Comparison of ENCODE assay signal across 1 cellular context in the genomic region with DNA sequence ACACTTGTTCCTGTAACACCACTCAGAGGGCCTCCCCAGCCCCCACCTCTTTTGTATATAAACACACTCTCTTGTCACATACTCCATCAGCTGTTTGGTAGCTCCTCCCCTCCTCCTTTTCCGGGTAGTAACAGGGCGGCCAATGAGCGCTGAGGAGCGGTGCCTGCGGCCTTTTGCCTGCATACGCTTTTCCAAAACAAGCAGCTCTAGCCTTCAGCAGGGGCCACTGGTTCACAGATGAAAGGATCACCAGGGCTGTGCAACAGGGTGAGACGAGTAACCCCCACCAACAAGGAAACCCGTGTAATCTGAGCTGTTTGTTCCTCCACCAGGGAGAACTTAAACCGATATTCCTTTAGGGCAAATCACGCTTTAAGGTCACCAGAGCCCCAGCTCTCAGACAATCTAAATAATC.
TF ChIP-seq lines count a peak whose summit lies in the region.

No MANE protein-coding gene starts in this region.

TF ChIP-seq in HepG2, 621 proteins besides CTCF, POLR2A, EP300 and RAD21 (continued from another document and continues in another):
- TF ChIP-seq, protein P1, sequence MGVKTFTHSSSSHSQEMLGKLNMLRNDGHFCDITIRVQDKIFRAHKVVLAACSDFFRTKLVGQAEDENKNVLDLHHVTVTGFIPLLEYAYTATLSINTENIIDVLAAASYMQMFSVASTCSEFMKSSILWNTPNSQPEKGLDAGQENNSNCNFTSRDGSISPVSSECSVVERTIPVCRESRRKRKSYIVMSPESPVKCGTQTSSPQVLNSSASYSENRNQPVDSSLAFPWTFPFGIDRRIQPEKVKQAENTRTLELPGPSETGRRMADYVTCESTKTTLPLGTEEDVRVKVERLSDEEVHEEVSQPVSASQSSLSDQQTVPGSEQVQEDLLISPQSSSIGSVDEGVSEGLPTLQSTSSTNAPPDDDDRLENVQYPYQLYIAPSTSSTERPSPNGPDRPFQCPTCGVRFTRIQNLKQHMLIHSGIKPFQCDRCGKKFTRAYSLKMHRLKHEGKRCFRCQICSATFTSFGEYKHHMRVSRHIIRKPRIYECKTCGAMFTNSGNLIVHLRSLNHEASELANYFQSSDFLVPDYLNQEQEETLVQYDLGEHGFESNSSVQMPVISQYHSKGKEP (CRISPR knock-in tag; IDR thresholded peaks at IDR 0.05), result no peak
- TF ChIP-seq, protein P2, sequence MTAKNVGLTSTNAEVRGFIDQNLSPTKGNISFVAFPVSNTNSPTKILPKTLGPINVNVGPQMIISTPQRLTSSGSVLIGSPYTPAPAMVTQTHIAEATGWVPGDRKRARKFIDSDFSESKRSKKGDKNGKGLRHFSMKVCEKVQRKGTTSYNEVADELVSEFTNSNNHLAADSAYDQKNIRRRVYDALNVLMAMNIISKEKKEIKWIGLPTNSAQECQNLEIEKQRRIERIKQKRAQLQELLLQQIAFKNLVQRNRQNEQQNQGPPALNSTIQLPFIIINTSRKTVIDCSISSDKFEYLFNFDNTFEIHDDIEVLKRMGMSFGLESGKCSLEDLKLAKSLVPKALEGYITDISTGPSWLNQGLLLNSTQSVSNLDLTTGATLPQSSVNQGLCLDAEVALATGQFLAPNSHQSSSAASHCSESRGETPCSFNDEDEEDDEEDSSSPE (CRISPR knock-in tag; IDR thresholded peaks at IDR 0.05), result 0 out of 2 replicates have a peak, but pooled peaks have one; percentile 11
- TF ChIP-seq ZSCAN30 (CRISPR knock-in tag; IDR thresholded peaks at IDR 0.05) (no peak), SPEN (CRISPR knock-in tag; IDR thresholded peaks at IDR 0.05; ENCODE audit: low read depth) (peak; percentile 49; the same call in 1 of the 2 replicates), BRCA1 (CRISPR knock-in tag; IDR thresholded peaks at IDR 0.05) (0 out of 2 replicates have a peak, but pooled peaks have one; percentile 66), ZNF839 (CRISPR knock-in tag; IDR thresholded peaks at IDR 0.05; ENCODE audit: borderline replicate concordance) (no peak), POLR2AphosphoS2 (IDR thresholded peaks at IDR 0.05; ENCODE audit: low read depth, low read length) (no peak), ZNF841 (CRISPR knock-in tag; IDR thresholded peaks at IDR 0.05; ENCODE audit: borderline replicate concordance) (no peak), GZF1 (CRISPR knock-in tag; IDR thresholded peaks at IDR 0.05) (no peak), ZNF75D (CRISPR knock-in tag; IDR thresholded peaks at IDR 0.05; ENCODE audit: borderline replicate concordance) (no peak), ZNF572 (CRISPR knock-in tag; IDR thresholded peaks at IDR 0.05) (0 out of 2 replicates have a peak, but pooled peaks have one; percentile 57), HOXA5 (CRISPR knock-in tag; IDR thresholded peaks at IDR 0.05) (0 out of 2 replicates have a peak, but pooled peaks have one; percentile 17), ZNF296 (CRISPR knock-in tag; conservative IDR thresholded peaks at IDR 0.05) (no peak), ZNF12 (CRISPR knock-in tag; IDR thresholded peaks at IDR 0.05) (no peak; the same call in 1 of the 2 replicates), CBX5 (CRISPR knock-in tag; IDR thresholded peaks at IDR 0.05; ENCODE audit: borderline replicate concordance) (peak; percentile 35; the same call in 1 of the 2 replicates), ZNF672 (CRISPR knock-in tag; IDR thresholded peaks at IDR 0.05) (no peak), ZNF260 (CRISPR knock-in tag; IDR thresholded peaks at IDR 0.05; ENCODE audit: borderline replicate concordance, low read depth) (no peak), FOXK2 (IDR thresholded peaks at IDR 0.05) (peak; percentile 94), ZNF816 (CRISPR knock-in tag; IDR thresholded peaks at IDR 0.05; ENCODE audit: borderline replicate concordance) (peak; percentile 42; the same call in 1 of the 2 replicates), TBP (CRISPR knock-in tag; IDR thresholded peaks at IDR 0.05) (no peak), ZNF382 (CRISPR knock-in tag; IDR thresholded peaks at IDR 0.05; ENCODE audit: borderline replicate concordance) (no peak), CENPT (CRISPR knock-in tag; IDR thresholded peaks at IDR 0.05; ENCODE audit: low read depth) (no peak), LCORL (IDR thresholded peaks at IDR 0.05) (no peak), LCORL (CRISPR knock-in tag; IDR thresholded peaks at IDR 0.05) (peak; percentile 73), CHD4 (IDR thresholded peaks at IDR 0.05; ENCODE audit: borderline replicate concordance, low read length) (no peak; the same call in 1 of the 2 replicates), NRL (CRISPR knock-in tag; IDR thresholded peaks at IDR 0.05; ENCODE audit: borderline replicate concordance) (no peak), ZNF451 (CRISPR knock-in tag; IDR thresholded peaks at IDR 0.05) (no peak)
- TF ChIP-seq, protein P3, sequence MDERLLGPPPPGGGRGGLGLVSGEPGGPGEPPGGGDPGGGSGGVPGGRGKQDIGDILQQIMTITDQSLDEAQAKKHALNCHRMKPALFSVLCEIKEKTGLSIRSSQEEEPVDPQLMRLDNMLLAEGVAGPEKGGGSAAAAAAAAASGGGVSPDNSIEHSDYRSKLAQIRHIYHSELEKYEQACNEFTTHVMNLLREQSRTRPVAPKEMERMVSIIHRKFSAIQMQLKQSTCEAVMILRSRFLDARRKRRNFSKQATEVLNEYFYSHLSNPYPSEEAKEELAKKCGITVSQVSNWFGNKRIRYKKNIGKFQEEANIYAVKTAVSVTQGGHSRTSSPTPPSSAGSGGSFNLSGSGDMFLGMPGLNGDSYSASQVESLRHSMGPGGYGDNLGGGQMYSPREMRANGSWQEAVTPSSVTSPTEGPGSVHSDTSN (CRISPR knock-in tag; IDR thresholded peaks at IDR 0.05), result no peak
- TF ChIP-seq, protein P4, sequence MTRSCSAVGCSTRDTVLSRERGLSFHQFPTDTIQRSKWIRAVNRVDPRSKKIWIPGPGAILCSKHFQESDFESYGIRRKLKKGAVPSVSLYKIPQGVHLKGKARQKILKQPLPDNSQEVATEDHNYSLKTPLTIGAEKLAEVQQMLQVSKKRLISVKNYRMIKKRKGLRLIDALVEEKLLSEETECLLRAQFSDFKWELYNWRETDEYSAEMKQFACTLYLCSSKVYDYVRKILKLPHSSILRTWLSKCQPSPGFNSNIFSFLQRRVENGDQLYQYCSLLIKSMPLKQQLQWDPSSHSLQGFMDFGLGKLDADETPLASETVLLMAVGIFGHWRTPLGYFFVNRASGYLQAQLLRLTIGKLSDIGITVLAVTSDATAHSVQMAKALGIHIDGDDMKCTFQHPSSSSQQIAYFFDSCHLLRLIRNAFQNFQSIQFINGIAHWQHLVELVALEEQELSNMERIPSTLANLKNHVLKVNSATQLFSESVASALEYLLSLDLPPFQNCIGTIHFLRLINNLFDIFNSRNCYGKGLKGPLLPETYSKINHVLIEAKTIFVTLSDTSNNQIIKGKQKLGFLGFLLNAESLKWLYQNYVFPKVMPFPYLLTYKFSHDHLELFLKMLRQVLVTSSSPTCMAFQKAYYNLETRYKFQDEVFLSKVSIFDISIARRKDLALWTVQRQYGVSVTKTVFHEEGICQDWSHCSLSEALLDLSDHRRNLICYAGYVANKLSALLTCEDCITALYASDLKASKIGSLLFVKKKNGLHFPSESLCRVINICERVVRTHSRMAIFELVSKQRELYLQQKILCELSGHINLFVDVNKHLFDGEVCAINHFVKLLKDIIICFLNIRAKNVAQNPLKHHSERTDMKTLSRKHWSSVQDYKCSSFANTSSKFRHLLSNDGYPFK (CRISPR knock-in tag; IDR thresholded peaks at IDR 0.05; ENCODE audit: borderline replicate concordance), result peak; percentile 24; the same call in 1 of the 2 replicates
- TF ChIP-seq, protein P5, sequence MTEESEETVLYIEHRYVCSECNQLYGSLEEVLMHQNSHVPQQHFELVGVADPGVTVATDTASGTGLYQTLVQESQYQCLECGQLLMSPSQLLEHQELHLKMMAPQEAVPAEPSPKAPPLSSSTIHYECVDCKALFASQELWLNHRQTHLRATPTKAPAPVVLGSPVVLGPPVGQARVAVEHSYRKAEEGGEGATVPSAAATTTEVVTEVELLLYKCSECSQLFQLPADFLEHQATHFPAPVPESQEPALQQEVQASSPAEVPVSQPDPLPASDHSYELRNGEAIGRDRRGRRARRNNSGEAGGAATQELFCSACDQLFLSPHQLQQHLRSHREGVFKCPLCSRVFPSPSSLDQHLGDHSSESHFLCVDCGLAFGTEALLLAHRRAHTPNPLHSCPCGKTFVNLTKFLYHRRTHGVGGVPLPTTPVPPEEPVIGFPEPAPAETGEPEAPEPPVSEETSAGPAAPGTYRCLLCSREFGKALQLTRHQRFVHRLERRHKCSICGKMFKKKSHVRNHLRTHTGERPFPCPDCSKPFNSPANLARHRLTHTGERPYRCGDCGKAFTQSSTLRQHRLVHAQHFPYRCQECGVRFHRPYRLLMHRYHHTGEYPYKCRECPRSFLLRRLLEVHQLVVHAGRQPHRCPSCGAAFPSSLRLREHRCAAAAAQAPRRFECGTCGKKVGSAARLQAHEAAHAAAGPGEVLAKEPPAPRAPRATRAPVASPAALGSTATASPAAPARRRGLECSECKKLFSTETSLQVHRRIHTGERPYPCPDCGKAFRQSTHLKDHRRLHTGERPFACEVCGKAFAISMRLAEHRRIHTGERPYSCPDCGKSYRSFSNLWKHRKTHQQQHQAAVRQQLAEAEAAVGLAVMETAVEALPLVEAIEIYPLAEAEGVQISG (CRISPR knock-in tag; IDR thresholded peaks at IDR 0.05), result peak; percentile 87
- TF ChIP-seq, protein P6, sequence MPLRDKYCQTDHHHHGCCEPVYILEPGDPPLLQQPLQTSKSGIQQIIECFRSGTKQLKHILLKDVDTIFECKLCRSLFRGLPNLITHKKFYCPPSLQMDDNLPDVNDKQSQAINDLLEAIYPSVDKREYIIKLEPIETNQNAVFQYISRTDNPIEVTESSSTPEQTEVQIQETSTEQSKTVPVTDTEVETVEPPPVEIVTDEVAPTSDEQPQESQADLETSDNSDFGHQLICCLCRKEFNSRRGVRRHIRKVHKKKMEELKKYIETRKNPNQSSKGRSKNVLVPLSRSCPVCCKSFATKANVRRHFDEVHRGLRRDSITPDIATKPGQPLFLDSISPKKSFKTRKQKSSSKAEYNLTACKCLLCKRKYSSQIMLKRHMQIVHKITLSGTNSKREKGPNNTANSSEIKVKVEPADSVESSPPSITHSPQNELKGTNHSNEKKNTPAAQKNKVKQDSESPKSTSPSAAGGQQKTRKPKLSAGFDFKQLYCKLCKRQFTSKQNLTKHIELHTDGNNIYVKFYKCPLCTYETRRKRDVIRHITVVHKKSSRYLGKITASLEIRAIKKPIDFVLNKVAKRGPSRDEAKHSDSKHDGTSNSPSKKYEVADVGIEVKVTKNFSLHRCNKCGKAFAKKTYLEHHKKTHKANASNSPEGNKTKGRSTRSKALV (CRISPR knock-in tag; IDR thresholded peaks at IDR 0.05), result no peak
- TF ChIP-seq, protein P7, sequence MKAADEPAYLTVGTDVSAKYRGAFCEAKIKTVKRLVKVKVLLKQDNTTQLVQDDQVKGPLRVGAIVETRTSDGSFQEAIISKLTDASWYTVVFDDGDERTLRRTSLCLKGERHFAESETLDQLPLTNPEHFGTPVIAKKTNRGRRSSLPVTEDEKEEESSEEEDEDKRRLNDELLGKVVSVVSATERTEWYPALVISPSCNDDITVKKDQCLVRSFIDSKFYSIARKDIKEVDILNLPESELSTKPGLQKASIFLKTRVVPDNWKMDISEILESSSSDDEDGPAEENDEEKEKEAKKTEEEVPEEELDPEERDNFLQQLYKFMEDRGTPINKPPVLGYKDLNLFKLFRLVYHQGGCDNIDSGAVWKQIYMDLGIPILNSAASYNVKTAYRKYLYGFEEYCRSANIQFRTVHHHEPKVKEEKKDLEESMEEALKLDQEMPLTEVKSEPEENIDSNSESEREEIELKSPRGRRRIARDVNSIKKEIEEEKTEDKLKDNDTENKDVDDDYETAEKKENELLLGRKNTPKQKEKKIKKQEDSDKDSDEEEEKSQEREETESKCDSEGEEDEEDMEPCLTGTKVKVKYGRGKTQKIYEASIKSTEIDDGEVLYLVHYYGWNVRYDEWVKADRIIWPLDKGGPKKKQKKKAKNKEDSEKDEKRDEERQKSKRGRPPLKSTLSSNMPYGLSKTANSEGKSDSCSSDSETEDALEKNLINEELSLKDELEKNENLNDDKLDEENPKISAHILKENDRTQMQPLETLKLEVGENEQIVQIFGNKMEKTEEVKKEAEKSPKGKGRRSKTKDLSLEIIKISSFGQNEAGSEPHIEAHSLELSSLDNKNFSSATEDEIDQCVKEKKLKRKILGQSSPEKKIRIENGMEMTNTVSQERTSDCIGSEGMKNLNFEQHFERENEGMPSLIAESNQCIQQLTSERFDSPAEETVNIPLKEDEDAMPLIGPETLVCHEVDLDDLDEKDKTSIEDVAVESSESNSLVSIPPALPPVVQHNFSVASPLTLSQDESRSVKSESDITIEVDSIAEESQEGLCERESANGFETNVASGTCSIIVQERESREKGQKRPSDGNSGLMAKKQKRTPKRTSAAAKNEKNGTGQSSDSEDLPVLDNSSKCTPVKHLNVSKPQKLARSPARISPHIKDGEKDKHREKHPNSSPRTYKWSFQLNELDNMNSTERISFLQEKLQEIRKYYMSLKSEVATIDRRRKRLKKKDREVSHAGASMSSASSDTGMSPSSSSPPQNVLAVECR (CRISPR knock-in tag; IDR thresholded peaks at IDR 0.05; ENCODE audit: borderline replicate concordance), result peak; percentile 86
- TF ChIP-seq, protein P8, sequence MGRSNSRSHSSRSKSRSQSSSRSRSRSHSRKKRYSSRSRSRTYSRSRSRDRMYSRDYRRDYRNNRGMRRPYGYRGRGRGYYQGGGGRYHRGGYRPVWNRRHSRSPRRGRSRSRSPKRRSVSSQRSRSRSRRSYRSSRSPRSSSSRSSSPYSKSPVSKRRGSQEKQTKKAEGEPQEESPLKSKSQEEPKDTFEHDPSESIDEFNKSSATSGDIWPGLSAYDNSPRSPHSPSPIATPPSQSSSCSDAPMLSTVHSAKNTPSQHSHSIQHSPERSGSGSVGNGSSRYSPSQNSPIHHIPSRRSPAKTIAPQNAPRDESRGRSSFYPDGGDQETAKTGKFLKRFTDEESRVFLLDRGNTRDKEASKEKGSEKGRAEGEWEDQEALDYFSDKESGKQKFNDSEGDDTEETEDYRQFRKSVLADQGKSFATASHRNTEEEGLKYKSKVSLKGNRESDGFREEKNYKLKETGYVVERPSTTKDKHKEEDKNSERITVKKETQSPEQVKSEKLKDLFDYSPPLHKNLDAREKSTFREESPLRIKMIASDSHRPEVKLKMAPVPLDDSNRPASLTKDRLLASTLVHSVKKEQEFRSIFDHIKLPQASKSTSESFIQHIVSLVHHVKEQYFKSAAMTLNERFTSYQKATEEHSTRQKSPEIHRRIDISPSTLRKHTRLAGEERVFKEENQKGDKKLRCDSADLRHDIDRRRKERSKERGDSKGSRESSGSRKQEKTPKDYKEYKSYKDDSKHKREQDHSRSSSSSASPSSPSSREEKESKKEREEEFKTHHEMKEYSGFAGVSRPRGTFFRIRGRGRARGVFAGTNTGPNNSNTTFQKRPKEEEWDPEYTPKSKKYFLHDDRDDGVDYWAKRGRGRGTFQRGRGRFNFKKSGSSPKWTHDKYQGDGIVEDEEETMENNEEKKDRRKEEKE (IDR thresholded peaks at IDR 0.05), result no peak
- TF ChIP-seq, protein P9, sequence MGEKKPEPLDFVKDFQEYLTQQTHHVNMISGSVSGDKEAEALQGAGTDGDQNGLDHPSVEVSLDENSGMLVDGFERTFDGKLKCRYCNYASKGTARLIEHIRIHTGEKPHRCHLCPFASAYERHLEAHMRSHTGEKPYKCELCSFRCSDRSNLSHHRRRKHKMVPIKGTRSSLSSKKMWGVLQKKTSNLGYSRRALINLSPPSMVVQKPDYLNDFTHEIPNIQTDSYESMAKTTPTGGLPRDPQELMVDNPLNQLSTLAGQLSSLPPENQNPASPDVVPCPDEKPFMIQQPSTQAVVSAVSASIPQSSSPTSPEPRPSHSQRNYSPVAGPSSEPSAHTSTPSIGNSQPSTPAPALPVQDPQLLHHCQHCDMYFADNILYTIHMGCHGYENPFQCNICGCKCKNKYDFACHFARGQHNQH (CRISPR knock-in tag; IDR thresholded peaks at IDR 0.05), result peak; percentile 81
